In genomic region chr11:134764367-134764766, GRCh38 we compare ENCODE assay signal across 29 cellular contexts.
"Had no signal": no experiment of that assay in that cellular context is flagged by ENCODE, and none has a peak within 500 bp of the region (broad histone marks: within the 10 kb centered on the region; RNA-seq: fewer than 3 reads in every experiment).

No MANE protein-coding gene starts in this region.

- H3K36me3 ChIP-seq: ascending aorta, breast epithelium, cardiac muscle cell, esophagus squamous epithelium, gastroesophageal sphincter had no signal

- H3K27me3 ChIP-seq: ascending aorta, breast epithelium, cardiac muscle cell, gastroesophageal sphincter had no signal

- H3K9me3 ChIP-seq: ascending aorta had no signal

- H3K27ac ChIP-seq: ascending aorta, breast epithelium, cardiac muscle cell, coronary artery, dorsolateral prefrontal cortex, esophagus squamous epithelium, gastroesophageal sphincter had no signal

- H3K4me3 ChIP-seq: ascending aorta, breast epithelium, cardiac muscle cell, coronary artery, dorsolateral prefrontal cortex, esophagus squamous epithelium, gastroesophageal sphincter had no signal

- DNase-seq: activated CD4-positive, alpha-beta memory T cell treated with anti-CD3 and anti-CD28 coated beads for 36 hours; activated CD4-positive, alpha-beta T cell treated with anti-CD3 and anti-CD28 coated beads for 36 hours; activated CD4-positive, alpha-beta T cell treated with anti-CD3 and anti-CD28 coated beads, Interleukin-2, amount 10 ng/mL, durations not matched to agents 24 days and 14 days; activated CD4-positive, CD25-positive, alpha-beta regulatory T cell; activated CD4-positive, CD25-positive, alpha-beta regulatory T cell treated with anti-CD3 and anti-CD28 coated beads, Interleukin-2, amount 50 U/mL, for 72 hours; activated CD8-positive, alpha-beta memory T cell treated with anti-CD3 and anti-CD28 coated beads, Interleukin-2, amount 10 ng/mL, durations not matched to agents 7 days and 5 days; activated CD8-positive, alpha-beta memory T cell treated with anti-CD3 and anti-CD28 coated beads, Interleukin-2, amount 50 U/mL, for 4 hours; activated CD8-positive, alpha-beta T cell treated with anti-CD3 and anti-CD28 coated beads, Interleukin-2, amount 10 ng/mL, durations not matched to agents 7 days and 5 days; activated effector memory CD4-positive, alpha-beta T cell treated with anti-CD3 and anti-CD28 coated beads, Interleukin-2, amount 50 U/mL, for 16 hours; activated naive CD4-positive, alpha-beta T cell; activated naive CD4-positive, alpha-beta T cell treated with anti-CD3 and anti-CD28 coated beads, Interleukin-2, amount 10 ng/mL, durations not matched to agents 7 days and 5 days; activated naive CD8-positive, alpha-beta T cell treated with anti-CD3 and anti-CD28 coated beads, Interleukin-2, amount 10 ng/mL, durations not matched to agents 7 days and 5 days; activated T-cell treated with anti-CD3 and anti-CD28 coated beads, Interleukin-2, amount 50 U/mL, for 1 hour; activated T-cell treated with anti-CD3 and anti-CD28 coated beads, Interleukin-2, amount 50 U/mL, for 48 hours; dorsolateral prefrontal cortex; effector CD4-positive, alpha-beta T cell; effector memory CD8-positive, alpha-beta T cell; erythroblast; esophagus squamous epithelium; foreskin melanocyte; T-helper 1 cell; T-helper 17 cell; T1000 had no signal

- H3K4me1 ChIP-seq: ascending aorta, breast epithelium, esophagus squamous epithelium, gastroesophageal sphincter had no signal

- ATAC-seq: activated CD4-positive, alpha-beta T cell treated with anti-CD3 and anti-CD28 coated beads for 36 hours; activated CD8-positive, alpha-beta memory T cell treated with anti-CD3 and anti-CD28 coated beads, Interleukin-2, amount 10 ng/mL, durations not matched to agents 7 days and 5 days; activated CD8-positive, alpha-beta T cell treated with anti-CD3 and anti-CD28 coated beads, Interleukin-2, amount 10 ng/mL, durations not matched to agents 7 days and 5 days; activated naive CD4-positive, alpha-beta T cell treated with anti-CD3 and anti-CD28 coated beads, Interleukin-2, amount 50 U/mL, for 72 hours; effector memory CD8-positive, alpha-beta T cell; gastroesophageal sphincter; T-helper 17 cell had no signal
